In genomic region chr1:230584660-230585059, GRCh38 we compare ENCODE assay signal across 32 cellular contexts.
"Had no signal": no experiment of that assay in that cellular context is flagged by ENCODE, and none has a peak within 500 bp of the region (broad histone marks: within the 10 kb centered on the region; RNA-seq: fewer than 3 reads in every experiment).

No MANE protein-coding gene starts in this region.

- H3K79me2 ChIP-seq: parathyroid adenoma had no signal

- H3K27ac ChIP-seq: neural progenitor cell, ovary, parathyroid adenoma, psoas muscle, skin epidermis, spleen, stomach, suprapubic skin, testis, tibial artery, transverse colon, upper lobe of right lung, vagina had no signal

- H3K4me3 Mint-ChIP-seq: naive B cell; naive thymus-derived CD8-positive, alpha-beta T cell; nephron; neural progenitor cell; stimulated activated memory B cell treated with anti-CD40 and anti-IgM and Interleukin-4, amounts not matched to agents 10 μg/mL and 1 μg/mL and 100 μg/mL, for 72 hours; stimulated activated naive CD8-positive, alpha-beta T cell treated with anti-CD3 and anti-CD28 coated beads, Interleukin-15, Interleukin-2, amounts not matched to agents 100 ng/mL and 50 ng/mL, for 24 hours; type B pancreatic cell had no signal

- H3K4me1 Mint-ChIP-seq: naive B cell; naive thymus-derived CD8-positive, alpha-beta T cell; neural progenitor cell; stimulated activated memory B cell treated with anti-CD40 and anti-IgM and Interleukin-4, amounts not matched to agents 10 μg/mL and 1 μg/mL and 100 μg/mL, for 72 hours had no signal

- H3K4me1 ChIP-seq: parathyroid adenoma, psoas muscle, spleen, stomach, suprapubic skin, testis, tibial artery, transverse colon, upper lobe of right lung, vagina had no signal

- ATAC-seq: naive thymus-derived CD8-positive, alpha-beta T cell; psoas muscle; right cardiac atrium; sciatic nerve; stimulated activated memory B cell treated with anti-CD40 and anti-IgM and Interleukin-4, amounts not matched to agents 10 μg/mL and 1 μg/mL and 100 μg/mL, for 72 hours; upper lobe of right lung had no signal

- H3K9me3 ChIP-seq: ovary, suprapubic skin, testis, upper lobe of right lung, vagina had no signal

- H3K9ac ChIP-seq: neural progenitor cell, parathyroid adenoma had no signal

- H3K36me3 Mint-ChIP-seq: naive B cell; neural progenitor cell; stimulated activated memory B cell treated with anti-CD40 and anti-IgM and Interleukin-4, amounts not matched to agents 10 μg/mL and 1 μg/mL and 100 μg/mL, for 72 hours; type B pancreatic cell had no signal

- H3K27me3 Mint-ChIP-seq: progenitor cell of endocrine pancreas had no signal

- H3K27me3 ChIP-seq: neural progenitor cell, ovary, stomach, testis, transverse colon, upper lobe of right lung, vagina had no signal

- H3K4me3 ChIP-seq: neural progenitor cell, ovary, psoas muscle, skin epidermis, smooth muscle cell, spleen, stomach, suprapubic skin, testis, tibial artery, transverse colon, upper lobe of right lung, vagina had no signal

- H3K9me3 Mint-ChIP-seq: stimulated activated naive CD8-positive, alpha-beta T cell treated with anti-CD3 and anti-CD28 coated beads, Interleukin-15, Interleukin-2, amounts not matched to agents 100 ng/mL and 50 ng/mL, for 24 hours had no signal

- DNase-seq: naive B cell; naive thymus-derived CD8-positive, alpha-beta T cell; occipital lobe; ovary; posterior cingulate gyrus; psoas muscle; right cardiac atrium; spleen; stimulated activated CD4-positive, alpha-beta T cell treated with anti-CD3 and anti-CD28 coated beads, Interleukin-12 subunit alpha, Interleukin-12 subunit beta, amount 100 ng/mL, for 4 hours; stimulated activated CD4-positive, alpha-beta T cell treated with anti-CD3 and anti-CD28 coated beads, Interleukin-1b, Interleukin-23, amount 100 ng/mL, for 48 hours; stimulated activated CD4-positive, alpha-beta T cell treated with anti-CD3 and anti-CD28 coated beads, Interleukin-4, amount 100 ng/mL, for 1 hour; stimulated activated CD4-positive, alpha-beta T cell treated with anti-CD3 and anti-CD28 coated beads, Interleukin-4, amount 100 ng/mL, for 4 hours; stimulated activated CD8-positive, alpha-beta memory T cell treated with anti-CD3 and anti-CD28 coated beads, Interleukin-4, amount 100 ng/mL, for 48 hours; stimulated activated naive CD4-positive, alpha-beta T cell; stomach; testis; tibial artery; transverse colon; upper lobe of right lung had no signal

- H2AFZ ChIP-seq: neural progenitor cell, parathyroid adenoma had no signal

- H3K27ac Mint-ChIP-seq: naive B cell; naive thymus-derived CD8-positive, alpha-beta T cell; nephron; neural progenitor cell; progenitor cell of endocrine pancreas; stimulated activated memory B cell treated with anti-CD40 and anti-IgM and Interleukin-4, amounts not matched to agents 10 μg/mL and 1 μg/mL and 100 μg/mL, for 72 hours; stimulated activated naive CD8-positive, alpha-beta T cell treated with anti-CD3 and anti-CD28 coated beads, Interleukin-15, Interleukin-2, amounts not matched to agents 100 ng/mL and 50 ng/mL, for 24 hours; type B pancreatic cell had no signal

- FAIRE-seq: urothelium cell line had no signal

- H3K4me2 ChIP-seq: neural progenitor cell, smooth muscle cell had no signal

- H3K36me3 ChIP-seq: neural progenitor cell, ovary, spleen, stomach, suprapubic skin, tibial artery, transverse colon, upper lobe of right lung, vagina had no signal
